1 cellular context compared by ENCODE assay signal in the genomic region with DNA sequence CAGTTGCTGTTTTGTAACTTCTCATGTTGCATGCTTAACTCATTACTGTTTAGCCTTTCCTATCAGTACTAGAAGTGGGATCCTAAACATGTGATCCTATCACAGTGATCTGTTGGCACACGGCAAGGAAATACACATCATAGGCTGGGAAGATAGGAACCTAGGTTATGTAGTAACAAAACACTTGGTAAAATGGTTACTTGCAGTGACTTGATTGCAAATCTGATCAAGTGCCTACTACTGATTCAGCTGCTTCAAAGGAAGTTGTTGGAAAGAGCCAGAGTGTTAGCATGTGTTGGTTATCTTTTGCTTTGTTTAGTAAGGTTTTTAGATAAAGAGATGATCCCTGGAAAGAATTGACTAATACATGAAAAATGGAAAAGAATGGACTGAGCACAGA.
TF ChIP-seq lines count a peak whose summit lies in the region.

No MANE protein-coding gene starts in this region.

TF ChIP-seq in K562, 482 proteins besides CTCF, POLR2A, EP300 and RAD21 (continued from another document):
- TF ChIP-seq ZNF512 (tag; IDR thresholded peaks at IDR 0.05) (0 out of 2 replicates have a peak, but pooled peaks have one; percentile 14), FOXJ2 (tag; IDR thresholded peaks at IDR 0.05) (peak; percentile 93)
TF ChIP-seq in K562: peak in this region for 7.
